In genomic region chrX:47658684-47659515, GRCh38 we compare ENCODE assay signal across 1 cellular context.
TF ChIP-seq lines count a peak whose summit lies in the region.

UXT (minus strand) TSS chrX:47659180; CDS start chrX:47658927, 253 bp downstream.

TF ChIP-seq in K562, 482 proteins besides CTCF, POLR2A, EP300 and RAD21 (continued from another document and continues in another):
- TF ChIP-seq KLF13 (tag; IDR thresholded peaks at IDR 0.05; ENCODE audit: borderline replicate concordance, low read depth) (peak; percentile 76; the same call in 1 of the 2 replicates), ZBTB17 (CRISPR knock-in tag; IDR thresholded peaks at IDR 0.05) (no peak), ESRRA (IDR thresholded peaks at IDR 0.05; ENCODE audit: borderline replicate concordance, low read depth) (peak; percentile 54; the same call in 1 of the 2 replicates), TCF7L2 (IDR thresholded peaks at IDR 0.05; ENCODE audit: low read depth, low read length) (0 out of 2 replicates have a peak, but pooled peaks have one; percentile 59), ZNF140 (CRISPR knock-in tag; IDR thresholded peaks at IDR 0.05) (no peak), EP400 (IDR thresholded peaks at IDR 0.05) (peak; percentile 97), ZNF445 (CRISPR knock-in tag; IDR thresholded peaks at IDR 0.05; ENCODE audit: low read depth) (no peak), ARNT (IDR thresholded peaks at IDR 0.05) (0 out of 4 replicates have a peak, but pooled peaks of 1 of the 2 experiments have one; percentile 28), RBM17 (IDR thresholded peaks at IDR 0.05; ENCODE audit: borderline replicate concordance, low read depth, low read length) (no peak), FOXM1 (IDR thresholded peaks at IDR 0.05; ENCODE audit: low read depth) (no peak), FOXM1 (CRISPR knock-in tag; IDR thresholded peaks at IDR 0.05; ENCODE audit: low read depth) (no peak), CREB1 (IDR thresholded peaks at IDR 0.05) (peak; percentile 95), CREB1 (CRISPR knock-in tag; IDR thresholded peaks at IDR 0.05) (peak; percentile 97), ZNF830 (CRISPR knock-in tag; IDR thresholded peaks at IDR 0.05) (no peak), THAP12 (CRISPR knock-in tag; IDR thresholded peaks at IDR 0.05) (no peak), ZBTB12 (CRISPR knock-in tag; IDR thresholded peaks at IDR 0.05) (peak; percentile 81), ZFP36 (IDR thresholded peaks at IDR 0.05; ENCODE audit: low read depth, low read length, partially characterized antibody) (no peak), TEAD4 (IDR thresholded peaks at IDR 0.05; ENCODE audit: low read length) (peak; percentile 8; the same call in 1 of the 2 replicates), TEAD4 (CRISPR knock-in tag; IDR thresholded peaks at IDR 0.05; ENCODE audit: borderline replicate concordance) (no peak), SMAD1 (IDR thresholded peaks at IDR 0.05; ENCODE audit: low read depth, low read length, partially characterized antibody) (no peak), USF1 (CRISPR knock-in tag; IDR thresholded peaks at IDR 0.05) (peak; percentile 65), THRA (IDR thresholded peaks at IDR 0.05) (no peak), BRD9 (IDR thresholded peaks at IDR 0.05; ENCODE audit: low read depth, partially characterized antibody) (peak; percentile 60), GMEB1 (CRISPR knock-in tag; IDR thresholded peaks at IDR 0.05) (0 out of 2 replicates have a peak, but pooled peaks have one; percentile 14), YY1 (IDR thresholded peaks at IDR 0.05; ENCODE audit: borderline replicate concordance in 1 of 3, control insufficient read depth in 1 of 3, extremely low read depth in 1 of 3, insufficient read depth in 3 of 3, insufficient read length in 1 of 3, insufficient replicate concordance in 2 of 3, low read depth in 1 of 3, low read length in 2 of 3) (peak in 2 of 3 experiments; percentile 54 to 81), FOXP4 (CRISPR knock-in tag; IDR thresholded peaks at IDR 0.05; ENCODE audit: borderline replicate concordance) (peak; percentile 73; the same call in 1 of the 2 replicates), DACH1 (IDR thresholded peaks at IDR 0.05; ENCODE audit: partially characterized antibody) (peak; percentile 5), RAD51 (IDR thresholded peaks at IDR 0.05; ENCODE audit: borderline replicate concordance, low read depth) (peak; percentile 44; the same call in 1 of the 2 replicates), ZNF449 (CRISPR knock-in tag; IDR thresholded peaks at IDR 0.05) (no peak)
- TF ChIP-seq, protein P1, sequence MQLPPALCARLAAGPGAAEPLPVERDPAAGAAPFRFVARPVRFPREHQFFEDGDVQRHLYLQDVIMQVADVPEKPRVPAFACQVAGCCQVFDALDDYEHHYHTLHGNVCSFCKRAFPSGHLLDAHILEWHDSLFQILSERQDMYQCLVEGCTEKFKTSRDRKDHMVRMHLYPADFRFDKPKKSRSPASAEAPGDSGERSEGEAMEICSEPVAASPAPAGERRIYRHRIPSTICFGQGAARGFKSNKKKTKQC (CRISPR knock-in tag; IDR thresholded peaks at IDR 0.05): peak; percentile 67; the same call in 1 of the 2 replicates
- TF ChIP-seq, protein P2, sequence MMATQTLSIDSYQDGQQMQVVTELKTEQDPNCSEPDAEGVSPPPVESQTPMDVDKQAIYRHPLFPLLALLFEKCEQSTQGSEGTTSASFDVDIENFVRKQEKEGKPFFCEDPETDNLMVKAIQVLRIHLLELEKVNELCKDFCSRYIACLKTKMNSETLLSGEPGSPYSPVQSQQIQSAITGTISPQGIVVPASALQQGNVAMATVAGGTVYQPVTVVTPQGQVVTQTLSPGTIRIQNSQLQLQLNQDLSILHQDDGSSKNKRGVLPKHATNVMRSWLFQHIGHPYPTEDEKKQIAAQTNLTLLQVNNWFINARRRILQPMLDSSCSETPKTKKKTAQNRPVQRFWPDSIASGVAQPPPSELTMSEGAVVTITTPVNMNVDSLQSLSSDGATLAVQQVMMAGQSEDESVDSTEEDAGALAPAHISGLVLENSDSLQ (IDR thresholded peaks at IDR 0.05): peak; percentile 98
- TF ChIP-seq, protein P3, sequence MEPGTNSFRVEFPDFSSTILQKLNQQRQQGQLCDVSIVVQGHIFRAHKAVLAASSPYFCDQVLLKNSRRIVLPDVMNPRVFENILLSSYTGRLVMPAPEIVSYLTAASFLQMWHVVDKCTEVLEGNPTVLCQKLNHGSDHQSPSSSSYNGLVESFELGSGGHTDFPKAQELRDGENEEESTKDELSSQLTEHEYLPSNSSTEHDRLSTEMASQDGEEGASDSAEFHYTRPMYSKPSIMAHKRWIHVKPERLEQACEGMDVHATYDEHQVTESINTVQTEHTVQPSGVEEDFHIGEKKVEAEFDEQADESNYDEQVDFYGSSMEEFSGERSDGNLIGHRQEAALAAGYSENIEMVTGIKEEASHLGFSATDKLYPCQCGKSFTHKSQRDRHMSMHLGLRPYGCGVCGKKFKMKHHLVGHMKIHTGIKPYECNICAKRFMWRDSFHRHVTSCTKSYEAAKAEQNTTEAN (CRISPR knock-in tag; IDR thresholded peaks at IDR 0.05): 0 out of 2 replicates have a peak, but pooled peaks have one; percentile 49
- TF ChIP-seq, protein P4, sequence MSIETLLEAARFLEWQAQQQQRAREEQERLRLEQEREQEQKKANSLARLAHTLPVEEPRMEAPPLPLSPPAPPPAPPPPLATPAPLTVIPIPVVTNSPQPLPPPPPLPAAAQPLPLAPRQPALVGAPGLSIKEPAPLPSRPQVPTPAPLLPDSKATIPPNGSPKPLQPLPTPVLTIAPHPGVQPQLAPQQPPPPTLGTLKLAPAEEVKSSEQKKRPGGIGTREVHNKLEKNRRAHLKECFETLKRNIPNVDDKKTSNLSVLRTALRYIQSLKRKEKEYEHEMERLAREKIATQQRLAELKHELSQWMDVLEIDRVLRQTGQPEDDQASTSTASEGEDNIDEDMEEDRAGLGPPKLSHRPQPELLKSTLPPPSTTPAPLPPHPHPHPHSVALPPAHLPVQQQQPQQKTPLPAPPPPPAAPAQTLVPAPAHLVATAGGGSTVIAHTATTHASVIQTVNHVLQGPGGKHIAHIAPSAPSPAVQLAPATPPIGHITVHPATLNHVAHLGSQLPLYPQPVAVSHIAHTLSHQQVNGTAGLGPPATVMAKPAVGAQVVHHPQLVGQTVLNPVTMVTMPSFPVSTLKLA (conservative IDR thresholded peaks at IDR 0.05): peak; percentile 92 to 95
- TF ChIP-seq, protein P5, sequence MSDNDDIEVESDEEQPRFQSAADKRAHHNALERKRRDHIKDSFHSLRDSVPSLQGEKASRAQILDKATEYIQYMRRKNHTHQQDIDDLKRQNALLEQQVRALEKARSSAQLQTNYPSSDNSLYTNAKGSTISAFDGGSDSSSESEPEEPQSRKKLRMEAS (CRISPR knock-in tag; IDR thresholded peaks at IDR 0.05): peak; percentile 79
- TF ChIP-seq, protein P6, sequence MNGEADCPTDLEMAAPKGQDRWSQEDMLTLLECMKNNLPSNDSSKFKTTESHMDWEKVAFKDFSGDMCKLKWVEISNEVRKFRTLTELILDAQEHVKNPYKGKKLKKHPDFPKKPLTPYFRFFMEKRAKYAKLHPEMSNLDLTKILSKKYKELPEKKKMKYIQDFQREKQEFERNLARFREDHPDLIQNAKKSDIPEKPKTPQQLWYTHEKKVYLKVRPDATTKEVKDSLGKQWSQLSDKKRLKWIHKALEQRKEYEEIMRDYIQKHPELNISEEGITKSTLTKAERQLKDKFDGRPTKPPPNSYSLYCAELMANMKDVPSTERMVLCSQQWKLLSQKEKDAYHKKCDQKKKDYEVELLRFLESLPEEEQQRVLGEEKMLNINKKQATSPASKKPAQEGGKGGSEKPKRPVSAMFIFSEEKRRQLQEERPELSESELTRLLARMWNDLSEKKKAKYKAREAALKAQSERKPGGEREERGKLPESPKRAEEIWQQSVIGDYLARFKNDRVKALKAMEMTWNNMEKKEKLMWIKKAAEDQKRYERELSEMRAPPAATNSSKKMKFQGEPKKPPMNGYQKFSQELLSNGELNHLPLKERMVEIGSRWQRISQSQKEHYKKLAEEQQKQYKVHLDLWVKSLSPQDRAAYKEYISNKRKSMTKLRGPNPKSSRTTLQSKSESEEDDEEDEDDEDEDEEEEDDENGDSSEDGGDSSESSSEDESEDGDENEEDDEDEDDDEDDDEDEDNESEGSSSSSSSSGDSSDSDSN (IDR thresholded peaks at IDR 0.05; ENCODE audit: borderline replicate concordance in 1 of 2, low read depth in 2 of 2, low read length in 2 of 2): no peak
- TF ChIP-seq, protein P7, sequence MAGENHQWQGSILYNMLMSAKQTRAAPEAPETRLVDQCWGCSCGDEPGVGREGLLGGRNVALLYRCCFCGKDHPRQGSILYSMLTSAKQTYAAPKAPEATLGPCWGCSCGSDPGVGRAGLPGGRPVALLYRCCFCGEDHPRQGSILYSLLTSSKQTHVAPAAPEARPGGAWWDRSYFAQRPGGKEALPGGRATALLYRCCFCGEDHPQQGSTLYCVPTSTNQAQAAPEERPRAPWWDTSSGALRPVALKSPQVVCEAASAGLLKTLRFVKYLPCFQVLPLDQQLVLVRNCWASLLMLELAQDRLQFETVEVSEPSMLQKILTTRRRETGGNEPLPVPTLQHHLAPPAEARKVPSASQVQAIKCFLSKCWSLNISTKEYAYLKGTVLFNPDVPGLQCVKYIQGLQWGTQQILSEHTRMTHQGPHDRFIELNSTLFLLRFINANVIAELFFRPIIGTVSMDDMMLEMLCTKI (IDR thresholded peaks at IDR 0.05; ENCODE audit: partially characterized antibody): no peak
